11 cellular contexts compared by ENCODE assay signal in the genomic region with DNA sequence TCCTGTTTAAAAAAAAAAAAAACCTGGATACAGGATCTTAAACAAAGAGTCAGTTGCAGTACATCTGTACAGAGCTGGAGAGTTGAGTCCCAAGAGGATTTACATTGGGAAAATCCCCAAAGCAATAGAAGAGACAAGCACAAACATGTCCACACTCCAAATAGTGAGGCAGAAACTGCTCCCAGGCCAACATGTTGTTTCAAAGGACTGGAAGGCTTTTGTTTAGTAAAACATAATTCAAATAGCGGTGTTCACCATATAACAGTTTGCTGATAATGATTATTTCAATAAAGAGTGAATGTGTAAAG.
DNase-seq lines count a peak whose midpoint lies in the region; ATAC-seq and TF ChIP-seq lines count a peak whose summit lies in the region.
"Had no signal": no experiment of that assay in that cellular context is flagged by ENCODE, and none has a peak within 500 bp of the region (broad histone marks: within the 10 kb centered on the region; RNA-seq: fewer than 3 reads in every experiment).

No MANE protein-coding gene starts in this region.

- H3T11ph ChIP-seq in H9 (ENCODE audit: low read length): no peak overlapping the region

- no peak overlapping the region for H3K4ac ChIP-seq in H9 (ENCODE audit: low read depth, low read length)

- H3K36me3 ChIP-seq in RWPE2 (ENCODE audit: low read depth) (no peaks in the 10 kb centered on the region), muscle layer of duodenum (ENCODE audit: control insufficient read depth in 1 of 2, insufficient read depth in 2 of 2, low read length in 2 of 2) (no peaks in the 10 kb centered on the region), brain microvascular endothelial cell (replicated peaks) (no peaks in the 10 kb centered on the region)
- H3K36me3 ChIP-seq: upper lobe of right lung had no signal

- H4K91ac ChIP-seq in H9 (ENCODE audit: insufficient read length, low read depth, low read length): no peak overlapping the region

- no peak overlapping the region for H2BK12ac ChIP-seq in H9 (ENCODE audit: insufficient read length, low read depth, low read length)

- H2BK120ac ChIP-seq in H9 (ENCODE audit: low read depth, low read length, poor library complexity, severe bottlenecking): no peak overlapping the region

- in situ Hi-C loops in brain microvascular endothelial cell (cut with HindIII; ENCODE audit: low pct_ligation_motif_present, low sequenced_read_pairs): no loop called here

- no peak overlapping the region for H3K18ac ChIP-seq in H9 (ENCODE audit: insufficient read length, low read depth, low read length)

- no peaks in the 10 kb centered on the region for H4K20me1 ChIP-seq in H9 (ENCODE audit: control insufficient read depth, insufficient read depth, insufficient read length)

- no peak overlapping the region for H2BK5ac ChIP-seq in H9 (ENCODE audit: insufficient read length, low read length)

- no peak overlapping the region for H3K4me3 Mint-ChIP-seq in H9
- H3K4me3 Mint-ChIP-seq: activated naive CD4-positive, alpha-beta T cell treated with anti-CD3 and anti-CD28 coated beads, Interleukin-2, amount 10 ng/mL, durations not matched to agents 7 days and 5 days had no signal

- no peak overlapping the region for H3K4me3 ChIP-seq in RWPE2 (ENCODE audit: severe bottlenecking)
- H3K4me3 ChIP-seq in muscle layer of duodenum (ENCODE audit: low read depth in 1 of 2, low read length in 2 of 2): no peak overlapping the region
- H3K4me3 ChIP-seq in brain microvascular endothelial cell (ENCODE audit: low read depth, low read length): no peak overlapping the region
- H3K4me3 ChIP-seq: upper lobe of right lung had no signal

- no peaks in the 10 kb centered on the region for H3K79me1 ChIP-seq in H9 (ENCODE audit: insufficient read depth, low read depth, low read length, poor library complexity, severe bottlenecking)

- H2BK15ac ChIP-seq in H9 (ENCODE audit: low read depth, low read length): no peak overlapping the region

- H3K9me3 ChIP-seq in RWPE2 (ENCODE audit: severe bottlenecking): peaks cover under 1% of the 10 kb centered on the region
- H3K9me3 ChIP-seq in muscle layer of duodenum (ENCODE audit: control insufficient read depth in 1 of 2, low read length in 2 of 2): no peaks in the 10 kb centered on the region
- H3K9me3 ChIP-seq in H9 (ENCODE audit: control insufficient read depth, low read depth, low read length): no peaks in the 10 kb centered on the region
- H3K9me3 ChIP-seq: upper lobe of right lung had no signal

- H3K27ac ChIP-seq in RWPE2 (ENCODE audit: poor library complexity, severe bottlenecking) (peak overlapping the region; percentile 74), muscle layer of duodenum (ENCODE audit: low read length) (peak overlapping the region; percentile 46), H9 (ENCODE audit: insufficient read length, low read depth, low read length) (no peak overlapping the region), brain microvascular endothelial cell (no peak overlapping the region)
- H3K27ac ChIP-seq: upper lobe of right lung had no signal

- 0 out of 7 replicates have a peak overlapping the region, but pooled peaks of 1 of the 3 experiments have one; percentile 1 for H3K27ac Mint-ChIP-seq in H9
- H3K27ac Mint-ChIP-seq: activated naive CD4-positive, alpha-beta T cell treated with anti-CD3 and anti-CD28 coated beads, Interleukin-2, amount 10 ng/mL, durations not matched to agents 7 days and 5 days had no signal

- no peaks in the 10 kb centered on the region for H3K79me2 ChIP-seq in H9 (ENCODE audit: insufficient read depth, low read length)

- no peak overlapping the region for H3K4me2 ChIP-seq in H9 (ENCODE audit: insufficient read depth, insufficient read length, low read length)

- WGBS in H9 (ENCODE audit: extremely low coverage, insufficient read length, low lambda C conversion rate): no CpG with 5 or more reads among the region's 1 CpG

- no peak overlapping the region for H3K9ac ChIP-seq in H9 (ENCODE audit: extremely low read depth, insufficient read length, low read length)

- no peak overlapping the region for H2AFZ ChIP-seq in H9 (ENCODE audit: low read length)

- peaks cover 33% of the 10 kb centered on the region for H3K4me1 ChIP-seq in RWPE2 (ENCODE audit: insufficient read depth, poor library complexity, severe bottlenecking)
- peaks cover 8 to 14% of the 10 kb centered on the region in 2 donors for H3K4me1 ChIP-seq in muscle layer of duodenum (ENCODE audit: control insufficient read depth in 1 of 2, insufficient read depth in 2 of 2, low read length in 2 of 2)
- H3K4me1 ChIP-seq in H9 (ENCODE audit: insufficient read depth, low read length): no peaks in the 10 kb centered on the region

- H3K9me3 Mint-ChIP-seq in H9: no peaks in the 10 kb centered on the region

- peaks cover 0 to 2% of the 10 kb centered on the region in 2 experiments; a peak in 2 of 4 replicates for H3K4me1 Mint-ChIP-seq in H9
- H3K4me1 Mint-ChIP-seq: activated naive CD4-positive, alpha-beta T cell treated with anti-CD3 and anti-CD28 coated beads, Interleukin-2, amount 10 ng/mL, durations not matched to agents 7 days and 5 days had no signal

- H3K23me2 ChIP-seq in H9 (ENCODE audit: insufficient read length, low read depth, low read length, poor library complexity, severe bottlenecking): no peaks in the 10 kb centered on the region

- no peak overlapping the region for H3K14ac ChIP-seq in H9 (ENCODE audit: insufficient read depth, low read length)

- no peak overlapping the region for H4K8ac ChIP-seq in H9 (replicated peaks; ENCODE audit: insufficient read length, low read depth, low read length)

- H4K5ac ChIP-seq in H9 (ENCODE audit: insufficient read length, low read depth, low read length): no peak overlapping the region

- no peak overlapping the region for H2BK20ac ChIP-seq in H9 (ENCODE audit: low read depth, low read length, poor library complexity, severe bottlenecking)

- DNase-seq in NCI-H1048 (lab: John Stamatoyannopoulos, UW) (peak; percentile 70), RWPE2 (ENCODE audit: low spot score) (no peak), H9 (no peak), brain microvascular endothelial cell (no peak)
- DNase-seq: activated CD4-positive, alpha-beta T cell treated with anti-CD3 and anti-CD28 coated beads, Interleukin-2, amount 50 U/mL, for 4 hours; activated naive CD4-positive, alpha-beta T cell treated with anti-CD3 and anti-CD28 coated beads, Interleukin-2, amount 10 ng/mL, durations not matched to agents 7 days and 5 days; upper lobe of right lung had no signal

- no peaks in the 10 kb centered on the region; the same call in 1 of the 2 replicates for H3K27me3 Mint-ChIP-seq in H9 (ENCODE audit: low read depth)
- H3K27me3 Mint-ChIP-seq: activated naive CD4-positive, alpha-beta T cell treated with anti-CD3 and anti-CD28 coated beads, Interleukin-2, amount 10 ng/mL, durations not matched to agents 7 days and 5 days had no signal

- TF ChIP-seq CTCF in RWPE2 (IDR thresholded peaks at IDR 0.05; ENCODE audit: poor library complexity, severe bottlenecking) (no peak), H9 (conservative IDR thresholded peaks at IDR 0.05) (no peak), brain microvascular endothelial cell (IDR thresholded peaks at IDR 0.05; ENCODE audit: low read depth, low read length, missing control alignments) (no peak)

- H3K36me3 Mint-ChIP-seq in H9 (ENCODE audit: insufficient read depth in 1 of 3, low read depth in 3 of 3): no peaks in the 10 kb centered on the region
- H3K36me3 Mint-ChIP-seq: activated naive CD4-positive, alpha-beta T cell treated with anti-CD3 and anti-CD28 coated beads, Interleukin-2, amount 10 ng/mL, durations not matched to agents 7 days and 5 days had no signal

- no peak overlapping the region for H3K56ac ChIP-seq in H9 (ENCODE audit: insufficient read length, low read depth, low read length)

- H3K23ac ChIP-seq in H9 (ENCODE audit: insufficient read length, low read depth, low read length): no peak overlapping the region

- ATAC-seq in GM18868 (IDR thresholded peaks at IDR 0.05; ENCODE audit: unreplicated experiment) (peak; percentile 26), RWPE2 (ENCODE audit: low read depth) (peak; percentile 91), HG02642 (IDR thresholded peaks at IDR 0.05; ENCODE audit: poor library complexity, unreplicated experiment) (no peak), HG03439 (IDR thresholded peaks at IDR 0.05; ENCODE audit: unreplicated experiment) (no peak)

- H3K27me3 ChIP-seq in RWPE2 (ENCODE audit: insufficient read depth, poor library complexity, severe bottlenecking): no peaks in the 10 kb centered on the region
- H3K27me3 ChIP-seq in muscle layer of duodenum (ENCODE audit: low read depth, low read length): no peaks in the 10 kb centered on the region
- H3K27me3 ChIP-seq in H9 (ENCODE audit: insufficient read depth, low read length): no peaks in the 10 kb centered on the region
- H3K27me3 ChIP-seq in brain microvascular endothelial cell (replicated peaks): no peaks in the 10 kb centered on the region
- H3K27me3 ChIP-seq: upper lobe of right lung had no signal

- H2AK5ac ChIP-seq in H9 (ENCODE audit: insufficient read length, low read length): no peak overlapping the region

Comparison
In these comparisons a context has a peak if more than half of its experiments do, and no peak if none do; other contexts are left out.
1. ATAC-seq: peak in GM18868 (single experiment) and RWPE2 (single experiment); none in HG02642 (single experiment) and HG03439 (single experiment).
2. H3K27ac ChIP-seq: peak in RWPE2 (single experiment) and muscle layer of duodenum (single experiment); none in H9 (single experiment) and brain microvascular endothelial cell (single experiment).